ENCODE assay signal across 28 cellular contexts in the genomic region with DNA sequence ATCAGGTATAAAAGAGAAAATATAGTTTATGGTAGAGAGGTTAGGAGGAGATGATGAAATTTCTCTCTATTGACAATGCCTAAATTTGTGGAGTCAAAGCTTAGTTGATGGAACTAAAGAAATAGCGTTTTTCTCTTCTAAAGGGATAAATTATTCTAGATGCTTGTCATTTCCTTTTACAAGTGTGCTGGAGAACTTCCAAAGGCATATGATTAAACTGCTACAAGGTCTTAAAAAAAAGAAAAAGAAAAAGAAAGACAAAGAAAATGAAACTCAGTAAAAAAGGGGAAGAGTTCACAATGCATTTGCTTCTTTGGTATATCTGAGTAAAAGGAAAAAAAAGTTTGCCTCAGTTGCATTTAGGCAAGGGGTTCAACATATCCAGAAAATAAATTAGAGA.
A peak's percentile ranks its signal among the peaks of the same experiment; 100 is the strongest.
DNase-seq lines count a peak whose midpoint lies in the region; ATAC-seq and TF ChIP-seq lines count a peak whose summit lies in the region.
"Had no signal": no experiment of that assay in that cellular context is flagged by ENCODE, and none has a peak within 500 bp of the region (broad histone marks: within the 10 kb centered on the region; RNA-seq: fewer than 3 reads in every experiment).

No MANE protein-coding gene starts in this region.

- no peak overlapping the region for H3K9ac ChIP-seq in SK-N-MC (ENCODE audit: insufficient read length)

- no peak overlapping the region for H3K27ac ChIP-seq in SK-N-MC
- H3K27ac ChIP-seq: coronary artery, hepatocyte, lower lobe of right lung, testis had no signal

- no peak for ATAC-seq in HG03342 (IDR thresholded peaks at IDR 0.05; ENCODE audit: unreplicated experiment)
- ATAC-seq: activated CD8-positive, alpha-beta T cell treated with anti-CD3 and anti-CD28 coated beads, Interleukin-2, amount 10 ng/mL, durations not matched to agents 7 days and 5 days; CD8-positive, alpha-beta T cell; effector memory CD8-positive, alpha-beta T cell; HepG2; lower lobe of right lung; naive thymus-derived CD8-positive, alpha-beta T cell; Right ventricle myocardium inferior had no signal

- H3K9me3 ChIP-seq in SK-N-MC (ENCODE audit: low read depth, low read length), result no peaks in the 10 kb centered on the region
- H3K9me3 ChIP-seq: BE2C, lower lobe of right lung, testis had no signal

- no peaks in the 10 kb centered on the region for H3K36me3 ChIP-seq in SK-N-MC (ENCODE audit: insufficient read depth, low read length)
- H3K36me3 ChIP-seq: BE2C, lower lobe of right lung had no signal

- TF ChIP-seq CTCF in fibroblast of mammary gland (conservative IDR thresholded peaks at IDR 0.05; ENCODE audit: control insufficient read depth, insufficient read depth, low read depth, low read length) (no peak), retinal pigment epithelial cell (conservative IDR thresholded peaks at IDR 0.05; ENCODE audit: low read depth, low read length) (no peak)

- DNase-seq in EL (peak; percentile 11), SK-N-MC (ENCODE audit: low read depth, low spot score) (no peak), fibroblast of mammary gland (ENCODE audit: low read depth) (peak; percentile 43), retinal pigment epithelial cell (ENCODE audit: low read depth) (peak; percentile 48), NCI-H510A treated with DMSO at 0.1 percent for 48 hours (lab: John Stamatoyannopoulos, UW) (no peak), dermis blood vessel endothelial cell (no peak)
- DNase-seq: ACHN; activated CD4-positive, alpha-beta T cell treated with anti-CD3 and anti-CD28 coated beads for 4 hours; activated CD8-positive, alpha-beta T cell treated with anti-CD3 and anti-CD28 coated beads, Interleukin-2, amount 10 ng/mL, durations not matched to agents 7 days and 5 days; amygdala; BE2C; CD8-positive, alpha-beta T cell; effector memory CD8-positive, alpha-beta T cell; Karpas-422; lower lobe of right lung; naive thymus-derived CD8-positive, alpha-beta T cell; NCI-H1436 treated with DMSO at 0.1 percent for 48 hours; NCI-H69; occipital lobe; small intestine; stimulated activated CD4-positive, alpha-beta T cell treated with anti-CD3 and anti-CD28 coated beads, Interleukin-1b, Interleukin-23, amount 100 ng/mL, for 48 hours; stimulated activated naive CD4-positive, alpha-beta T cell treated with Interleukin-2 at 50 U/mL for 16 hours; testis had no signal

- H3K4me3 ChIP-seq in SK-N-MC (0 out of 2 replicates have a peak overlapping the region, but pooled peaks have one; percentile 32), fibroblast of mammary gland (ENCODE audit: control insufficient read depth, low read depth, low read length) (no peak overlapping the region), retinal pigment epithelial cell (ENCODE audit: low read length) (no peak overlapping the region)
- H3K4me3 ChIP-seq: coronary artery, hepatocyte, lower lobe of right lung, testis had no signal

Comparison
In these comparisons a context has a peak if more than half of its experiments do, and no peak if none do; other contexts are left out.
1. DNase-seq: peak in EL (single experiment), fibroblast of mammary gland (single experiment) and retinal pigment epithelial cell (single experiment); none in SK-N-MC (single experiment), NCI-H510A treated with DMSO at 0.1 percent for 48 hours (single experiment) and dermis blood vessel endothelial cell (single experiment).